ENCODE assay signal across 22 cellular contexts in genomic region chr6:102670756-102671155, GRCh38.
"Had no signal": no experiment of that assay in that cellular context is flagged by ENCODE, and none has a peak within 500 bp of the region (broad histone marks: within the 10 kb centered on the region; RNA-seq: fewer than 3 reads in every experiment).

No MANE protein-coding gene starts in this region.

- ATAC-seq: activated CD8-positive, alpha-beta T cell treated with anti-CD3 and anti-CD28 coated beads for 36 hours; Panc1 had no signal

- H3K4me2 ChIP-seq: SK-N-SH had no signal

- H3K4me1 ChIP-seq: adrenal gland, ascending aorta, SJCRH30 had no signal

- H3K27ac ChIP-seq: adrenal gland, ascending aorta, RWPE1, SJCRH30, WERI-Rb-1 had no signal

- H3K27me3 ChIP-seq: adrenal gland, ascending aorta, SJCRH30 had no signal

- H3K9me3 ChIP-seq: adrenal gland, ascending aorta, SJCRH30, SK-N-SH had no signal

- H3K9ac ChIP-seq: SK-N-SH had no signal

- DNase-seq: activated CD4-positive, alpha-beta T cell treated with anti-CD3 and anti-CD28 coated beads for 4 hours; activated CD8-positive, alpha-beta memory T cell treated with anti-CD3 and anti-CD28 coated beads, Interleukin-2, amount 50 U/mL, for 4 hours; activated CD8-positive, alpha-beta T cell treated with anti-CD3 and anti-CD28 coated beads for 36 hours; activated naive CD4-positive, alpha-beta T cell treated with anti-CD3 and anti-CD28 coated beads, Interleukin-2, amount 50 U/mL, for 16 hours; activated naive CD8-positive, alpha-beta T cell treated with anti-CD3 and anti-CD28 coated beads, Interleukin-2, amount 10 ng/mL, durations not matched to agents 7 days and 5 days; adrenal gland; KG1; NCI-H1092; NCI-H1694; NCI-H2029; NCI-H524 treated with DMSO at 0.1 percent for 48 hours; NCI-H774; NK-92 treated with Interleukin-12 subunit alpha and Interleukin-12 subunit beta, amount 100 ng/mL, for 24 hours; OCI-M1; Right ventricle myocardium superior; SJCRH30; SK-N-SH; T-helper 1 cell; WERI-Rb-1 had no signal

- H3K36me3 ChIP-seq: adrenal gland, ascending aorta, SJCRH30, WERI-Rb-1 had no signal

- H3K4me3 ChIP-seq: adrenal gland, ascending aorta, SJCRH30 had no signal
